16 cellular contexts compared by ENCODE assay signal in the genomic region with DNA sequence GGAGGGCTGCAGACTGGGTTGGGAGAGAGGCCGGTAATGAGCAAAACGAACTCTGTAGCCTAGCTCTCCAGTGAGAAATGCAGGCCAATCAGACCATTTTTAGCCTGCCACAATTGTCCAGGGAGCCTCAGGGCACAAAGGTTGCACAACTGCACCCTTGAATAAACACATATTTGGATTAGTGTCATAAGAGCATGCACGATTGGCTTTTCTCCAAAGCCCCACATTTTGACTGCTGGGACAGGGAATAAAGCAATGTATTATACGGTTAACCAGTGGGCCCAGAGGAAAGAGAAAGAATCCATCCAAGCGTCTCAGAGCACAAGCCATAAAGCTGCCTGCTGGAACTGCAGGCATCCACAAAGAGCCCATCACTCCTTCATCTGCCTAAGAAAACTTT.
DNase-seq lines count a peak whose midpoint lies in the region; ATAC-seq and TF ChIP-seq lines count a peak whose summit lies in the region.
"Had no signal": no experiment of that assay in that cellular context is flagged by ENCODE, and none has a peak within 500 bp of the region (broad histone marks: within the 10 kb centered on the region; RNA-seq: fewer than 3 reads in every experiment).

No MANE protein-coding gene starts in this region.

- CTCF ChIA-PET in CD8-positive, alpha-beta memory T cell (lab: Charles Lee): no interaction called here

- no peak for ATAC-seq in GM21723 (IDR thresholded peaks at IDR 0.05; ENCODE audit: unreplicated experiment)
- no peak for ATAC-seq in GM21619 (IDR thresholded peaks at IDR 0.05; ENCODE audit: unreplicated experiment)
- ATAC-seq: stimulated activated memory B cell treated with anti-CD40 and anti-IgM and Interleukin-4, amounts not matched to agents 10 μg/mL and 1 μg/mL and 100 μg/mL, for 72 hours had no signal

- H3K4me1 Mint-ChIP-seq in CD8-positive, alpha-beta memory T cell: no peaks in the 10 kb centered on the region
- H3K4me1 Mint-ChIP-seq: activated naive CD4-positive, alpha-beta T cell treated with anti-CD3 and anti-CD28 coated beads, Interleukin-2, amount 10 ng/mL, durations not matched to agents 7 days and 5 days; central memory CD8-positive, alpha-beta T cell; stimulated activated memory B cell treated with anti-CD40 and anti-IgM and Interleukin-4, amounts not matched to agents 10 μg/mL and 1 μg/mL and 100 μg/mL, for 72 hours had no signal

- no peaks in the 10 kb centered on the region for H3K4me1 ChIP-seq in CD8-positive, alpha-beta memory T cell (ENCODE audit: insufficient read depth, low read length)

- H3K27ac ChIP-seq in CD8-positive, alpha-beta memory T cell (ENCODE audit: low read depth, low read length): no peak overlapping the region
- H3K27ac ChIP-seq: C4-2B had no signal

- H3K27me3 Mint-ChIP-seq in CD8-positive, alpha-beta memory T cell: peaks cover 0 to 3% of the 10 kb centered on the region in 2 donors
- H3K27me3 Mint-ChIP-seq: activated naive CD4-positive, alpha-beta T cell treated with anti-CD3 and anti-CD28 coated beads, Interleukin-2, amount 10 ng/mL, durations not matched to agents 7 days and 5 days had no signal

- no peak overlapping the region for H3K4me3 Mint-ChIP-seq in CD8-positive, alpha-beta memory T cell
- H3K4me3 Mint-ChIP-seq: activated naive CD4-positive, alpha-beta T cell treated with anti-CD3 and anti-CD28 coated beads, Interleukin-2, amount 10 ng/mL, durations not matched to agents 7 days and 5 days; central memory CD8-positive, alpha-beta T cell; stimulated activated memory B cell treated with anti-CD40 and anti-IgM and Interleukin-4, amounts not matched to agents 10 μg/mL and 1 μg/mL and 100 μg/mL, for 72 hours had no signal

- in situ Hi-C loops in astrocyte of the cerebellum (cut with HindIII; ENCODE audit: low sequenced_read_pairs): no loop called here

- H3K36me3 ChIP-seq in CD8-positive, alpha-beta memory T cell (ENCODE audit: insufficient read depth, low read length): no peaks in the 10 kb centered on the region

- H3K4me3 ChIP-seq in astrocyte of the cerebellum (ENCODE audit: low read depth, low read length): no peak overlapping the region
- H3K4me3 ChIP-seq in CD8-positive, alpha-beta memory T cell (ENCODE audit: low read length): no peak overlapping the region

- no peak for TF ChIP-seq CTCF in astrocyte of the cerebellum (IDR thresholded peaks at IDR 0.05; ENCODE audit: low read depth, low read length, missing control alignments)

- no peaks in the 10 kb centered on the region for H3K9me3 ChIP-seq in CD8-positive, alpha-beta memory T cell (ENCODE audit: low read length)

- DNase-seq in H4 (ENCODE audit: low spot score) (peak; percentile 39), astrocyte of the cerebellum (ENCODE audit: low read depth) (peak; percentile 8), iPS-NIHi11 (ENCODE audit: low spot score) (peak; percentile 17), retina (peak; percentile 86)
- no peak for DNase-seq in stimulated activated naive CD4-positive, alpha-beta T cell treated with Interleukin-2 at 50 U/mL for 16 hours (lab: John Stamatoyannopoulos, UW)
- no peak for DNase-seq in CD8-positive, alpha-beta memory T cell
- DNase-seq: activated naive CD4-positive, alpha-beta T cell treated with anti-CD3 and anti-CD28 coated beads, Interleukin-2, amount 10 ng/mL, durations not matched to agents 7 days and 5 days; mesendoderm; NCI-H526 treated with DMSO at 0.1 percent for 48 hours; SHP77; stimulated activated CD4-positive, alpha-beta T cell treated with anti-CD3 and anti-CD28 coated beads, Interleukin-4, amount 100 ng/mL, for 1 hour had no signal

- H3K27ac Mint-ChIP-seq in CD8-positive, alpha-beta memory T cell: no peak overlapping the region
- H3K27ac Mint-ChIP-seq: activated naive CD4-positive, alpha-beta T cell treated with anti-CD3 and anti-CD28 coated beads, Interleukin-2, amount 10 ng/mL, durations not matched to agents 7 days and 5 days; stimulated activated memory B cell treated with anti-CD40 and anti-IgM and Interleukin-4, amounts not matched to agents 10 μg/mL and 1 μg/mL and 100 μg/mL, for 72 hours had no signal

- no peaks in the 10 kb centered on the region for H3K27me3 ChIP-seq in CD8-positive, alpha-beta memory T cell (ENCODE audit: insufficient read depth, low read length, poor library complexity, severe bottlenecking)

- POLR2A ChIA-PET in CD8-positive, alpha-beta memory T cell (lab: Charles Lee): no interaction called here

- peaks cover 0 to 4% (median 0%) of the 10 kb centered on the region in 5 donors for H3K9me3 Mint-ChIP-seq in CD8-positive, alpha-beta memory T cell
- H3K9me3 Mint-ChIP-seq: activated naive CD4-positive, alpha-beta T cell treated with anti-CD3 and anti-CD28 coated beads, Interleukin-2, amount 10 ng/mL, durations not matched to agents 7 days and 5 days; central memory CD8-positive, alpha-beta T cell; stimulated activated memory B cell treated with anti-CD40 and anti-IgM and Interleukin-4, amounts not matched to agents 10 μg/mL and 1 μg/mL and 100 μg/mL, for 72 hours had no signal

- H3K36me3 Mint-ChIP-seq in CD8-positive, alpha-beta memory T cell: peaks cover 0 to 4% (median 0%) of the 10 kb centered on the region in 3 donors
- H3K36me3 Mint-ChIP-seq: activated naive CD4-positive, alpha-beta T cell treated with anti-CD3 and anti-CD28 coated beads, Interleukin-2, amount 10 ng/mL, durations not matched to agents 7 days and 5 days; stimulated activated memory B cell treated with anti-CD40 and anti-IgM and Interleukin-4, amounts not matched to agents 10 μg/mL and 1 μg/mL and 100 μg/mL, for 72 hours had no signal

Comparison
In these comparisons a context has a peak if more than half of its experiments do, and no peak if none do; other contexts are left out.
1. DNase-seq: peak in H4 (single experiment), astrocyte of the cerebellum (single experiment), iPS-NIHi11 (single experiment) and retina (single experiment); none in stimulated activated naive CD4-positive, alpha-beta T cell treated with Interleukin-2 at 50 U/mL for 16 hours (single experiment) and CD8-positive, alpha-beta memory T cell (0 of 5).